11 cellular contexts compared by ENCODE assay signal in the genomic region with DNA sequence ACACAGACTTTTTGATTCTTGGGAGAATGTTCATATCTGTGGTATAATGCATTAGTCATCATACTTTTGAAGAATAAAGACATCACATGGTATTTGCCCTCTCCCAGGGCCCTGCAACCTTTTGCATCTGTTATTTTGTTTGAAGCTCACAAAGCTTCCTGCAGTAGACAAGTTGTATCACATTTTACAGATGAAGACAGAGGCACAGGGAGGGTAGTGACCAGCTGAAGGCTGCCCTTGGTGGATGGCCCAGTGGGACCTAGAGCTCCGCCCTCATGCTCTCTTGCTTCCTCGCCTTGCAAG.
DNase-seq lines count a peak whose midpoint lies in the region; ATAC-seq and TF ChIP-seq lines count a peak whose summit lies in the region.
"Had no signal": no experiment of that assay in that cellular context is flagged by ENCODE, and none has a peak within 500 bp of the region (broad histone marks: within the 10 kb centered on the region; RNA-seq: fewer than 3 reads in every experiment).

No MANE protein-coding gene starts in this region.

- H3K23ac ChIP-seq in IMR-90 (ENCODE audit: low read depth, low read length) = peak overlapping the region; percentile 92; the same call in 1 of the 2 replicates
- no peak overlapping the region for H3K23ac ChIP-seq in neuronal stem cell (ENCODE audit: low read depth, low read length, poor library complexity)

- 83% methylated on average over 2 of the region's 2 CpGs; no CpG with 5 or more reads in 1 of the 2 experiments for WGBS in IMR-90 (ENCODE audit: extremely low coverage in 2 of 2, insufficient read length in 1 of 2), 2 experiments
- WGBS in neuronal stem cell (ENCODE audit: extremely low coverage in 2 of 2, insufficient read length in 2 of 2, insufficient replicate concordance in 1 of 2), 2 donors = no CpG with 5 or more reads among the region's 2 CpGs

- no peaks in the 10 kb centered on the region for H3K9me3 ChIP-seq in BLaER1 treated with 17β-estradiol and CSF1 and Interleukin-3, amounts not matched to agents 10 nM and 100 nM (replicated peaks in 1 of 11)
- H3K9me3 ChIP-seq in IMR-90 (ENCODE audit: control insufficient read depth, insufficient read depth, low read length) = no peaks in the 10 kb centered on the region
- no peaks in the 10 kb centered on the region for H3K9me3 ChIP-seq in neuronal stem cell (replicated peaks in 1 of 2; ENCODE audit: control insufficient read depth in 2 of 2, insufficient read depth in 1 of 2, low read depth in 1 of 2, low read length in 2 of 2)

- peak; percentile 94 for DNase-seq in IMR-90
- DNase-seq in amniotic epithelial cell (ENCODE audit: low read depth) = peak; percentile 89
- DNase-seq in lung microvascular endothelial cell (ENCODE audit: low read depth in 2 of 2) = peak; percentile 31 to 83
- no peak for DNase-seq in neuronal stem cell (ENCODE audit: low spot score)
- DNase-seq: NCI-H510A treated with DMSO at 0.1 percent for 48 hours had no signal

- peaks cover 0 to 31% (median 0%) of the 10 kb centered on the region in 11 experiments; a peak in 1 of 22 replicates for H4K20me1 ChIP-seq in BLaER1 treated with 17β-estradiol and CSF1 and Interleukin-3, amounts not matched to agents 10 nM and 100 nM
- H4K20me1 ChIP-seq in IMR-90 (ENCODE audit: insufficient read depth, low read length) = peaks cover 14% of the 10 kb centered on the region

- H2BK5ac ChIP-seq in IMR-90 (ENCODE audit: low read depth, low read length, poor library complexity, severe bottlenecking) (peak overlapping the region; percentile 25), neuronal stem cell (ENCODE audit: low read length) (no peak overlapping the region)

- peak overlapping the region; percentile 77 for H2AK9ac ChIP-seq in IMR-90 (replicated peaks; ENCODE audit: low read depth, low read length, poor library complexity)

- H3K9me1 ChIP-seq in IMR-90 (ENCODE audit: insufficient read depth, low read length) = peaks cover 37% of the 10 kb centered on the region

- H3K56ac ChIP-seq in IMR-90 (ENCODE audit: extremely low read depth, insufficient read depth, low read length) = peak overlapping the region; percentile 39; the same call in 1 of the 2 replicates

- in situ Hi-C loops in IMR-90 (cut with MboI; ENCODE audit: low sequenced_read_pairs) = no loop called here

- intact Hi-C loops in IMR-90 (cut with micrococcal nuclease) = loop anchor here (5.0 kb wide), 1 partner anchor 65 kb away; the partner anchor contains the start of gene UBASH3B

- no peak for TF ChIP-seq RAD21 in IMR-90 (IDR thresholded peaks at IDR 0.05; ENCODE audit: low read length)

- dilution Hi-C loops in IMR-90 (cut with HindIII; ENCODE audit: low sequenced_read_pairs, unreplicated experiment) = no loop called here

- H3K36me3 ChIP-seq in BLaER1 treated with 17β-estradiol and CSF1 and Interleukin-3, amounts not matched to agents 10 nM and 100 nM = peaks cover 0 to 32% (median 0%) of the 10 kb centered on the region in 11 experiments; a peak in 6 of 22 replicates
- H3K36me3 ChIP-seq in IMR-90 (ENCODE audit: control insufficient read depth, insufficient read depth, low read length) = no peaks in the 10 kb centered on the region
- no peaks in the 10 kb centered on the region for H3K36me3 ChIP-seq in neuronal stem cell (replicated peaks in 1 of 2; ENCODE audit: control insufficient read depth in 2 of 2, insufficient read depth in 2 of 2, low read length in 2 of 2)

- H3K4me2 ChIP-seq in BLaER1 treated with 17β-estradiol and CSF1 and Interleukin-3, amounts not matched to agents 10 nM and 100 nM = peak overlapping the region; percentile 79 to 94 (median 91)
- H3K4me2 ChIP-seq in IMR-90 (ENCODE audit: low read depth, low read length) (peak overlapping the region; percentile 59), neuronal stem cell (ENCODE audit: insufficient read depth, low read length, poor library complexity, severe bottlenecking) (no peak overlapping the region)
- H3K4me2 ChIP-seq: hepatocyte had no signal

- H2AK5ac ChIP-seq in IMR-90 (ENCODE audit: low read depth, low read length) (peak overlapping the region; percentile 80), neuronal stem cell (ENCODE audit: low read depth, low read length) (no peak overlapping the region)

- H2AFZ ChIP-seq in IMR-90 (replicated peaks; ENCODE audit: low read length, poor library complexity) (no peak overlapping the region), neuronal stem cell (ENCODE audit: low read length) (no peak overlapping the region)
- H2AFZ ChIP-seq: hepatocyte had no signal

- H3K4me3 ChIP-seq in BLaER1 treated with 17β-estradiol and CSF1 and Interleukin-3, amounts not matched to agents 10 nM and 100 nM = peak overlapping the region in 7 of 10 experiments; percentile 49 to 57 (median 51); a peak in 14 of 20 replicates
- H3K4me3 ChIP-seq in IMR-90 (ENCODE audit: insufficient read depth, low read depth, low read length) = no peak overlapping the region
- H3K4me3 ChIP-seq in neuronal stem cell (ENCODE audit: low read length in 2 of 2) = no peak overlapping the region
- H3K4me3 ChIP-seq: hepatocyte had no signal

- CTCF ChIA-PET in IMR-90 (lab: Yijun Ruan, JAX) = interaction anchor here (1.2 to 2.0 kb wide), 2 partner anchors 10 to 12 kb away, joined by 6 to 7 read pairs; no protein-coding TSS in a partner anchor

- H3K18ac ChIP-seq in IMR-90 (ENCODE audit: low read depth, low read length) (peak overlapping the region; percentile 26; the same call in 1 of the 2 replicates), neuronal stem cell (ENCODE audit: low read length) (no peak overlapping the region)

- peak overlapping the region; percentile 31 to 86 (median 81); a peak in 20 of 22 replicates for H3K9ac ChIP-seq in BLaER1 treated with 17β-estradiol and CSF1 and Interleukin-3, amounts not matched to agents 10 nM and 100 nM
- no peak overlapping the region for H3K9ac ChIP-seq in IMR-90 (ENCODE audit: low read depth, low read length)
- no peak overlapping the region for H3K9ac ChIP-seq in neuronal stem cell (ENCODE audit: low read depth, low read length, poor library complexity)

- H3K27ac ChIP-seq in BLaER1 treated with 17β-estradiol and CSF1 and Interleukin-3, amounts not matched to agents 10 nM and 100 nM = peak overlapping the region; percentile 57 to 99 (median 97); a peak in 21 of 22 replicates
- peak overlapping the region; percentile 42 for H3K27ac ChIP-seq in IMR-90 (ENCODE audit: insufficient read depth, low read length)
- no peak overlapping the region for H3K27ac ChIP-seq in neuronal stem cell (replicated peaks; ENCODE audit: low read length)
- H3K27ac ChIP-seq: hepatocyte had no signal

- H4K8ac ChIP-seq in IMR-90 (ENCODE audit: low read depth in 2 of 2, low read length in 2 of 2) = peak overlapping the region in 1 of 2 experiments; percentile 16; a peak in 1 of 4 replicates
- no peak overlapping the region for H4K8ac ChIP-seq in neuronal stem cell (ENCODE audit: low read depth, low read length)

- H3K79me1 ChIP-seq in IMR-90 (ENCODE audit: low read depth in 1 of 2, low read length in 2 of 2) = peaks cover 20 to 83% of the 10 kb centered on the region in 2 experiments
- H3K79me1 ChIP-seq in neuronal stem cell (ENCODE audit: low read depth, low read length) = no peaks in the 10 kb centered on the region

- ATAC-seq in IMR-90 (ENCODE audit: low read depth) (peak; percentile 71), HG03039 (IDR thresholded peaks at IDR 0.05; ENCODE audit: unreplicated experiment) (no peak), GM21737 (IDR thresholded peaks at IDR 0.05; ENCODE audit: unreplicated experiment) (no peak), HG02973 (IDR thresholded peaks at IDR 0.05; ENCODE audit: unreplicated experiment) (no peak)
- ATAC-seq: natural killer cell treated with Interleukin-12 subunit alpha and Interleukin-12 subunit beta and Interleukin-15 and Interleukin-18, amount 100 ng/mL, for 72 hours had no signal

- H3K14ac ChIP-seq in IMR-90 (replicated peaks; ENCODE audit: low read depth, low read length) (peak overlapping the region; percentile 39), neuronal stem cell (ENCODE audit: low read length) (no peak overlapping the region)

- H2BK15ac ChIP-seq in IMR-90 (ENCODE audit: low read depth, low read length) (0 out of 3 replicates have a peak overlapping the region, but pooled peaks have one; percentile 53), neuronal stem cell (ENCODE audit: low read length) (no peak overlapping the region)

- peaks cover 98 to 100% (median 99%) of the 10 kb centered on the region in 10 experiments for H3K4me1 ChIP-seq in BLaER1 treated with 17β-estradiol and CSF1 and Interleukin-3, amounts not matched to agents 10 nM and 100 nM
- H3K4me1 ChIP-seq in IMR-90 (ENCODE audit: control insufficient read depth, insufficient read depth, low read length) (peaks cover 31% of the 10 kb centered on the region), neuronal stem cell (ENCODE audit: control insufficient read depth in 2 of 2, insufficient read depth in 1 of 2, low read depth in 1 of 2, low read length in 2 of 2) (peaks cover 20 to 25% of the 10 kb centered on the region in 2 donors)

- no peak overlapping the region for H2BK12ac ChIP-seq in neuronal stem cell (ENCODE audit: low read length)

- 0 out of 2 replicates have a peak overlapping the region, but pooled peaks have one; percentile 22 for H4K5ac ChIP-seq in IMR-90 (ENCODE audit: low read depth, low read length)

- POLR2A ChIA-PET in IMR-90 (lab: Charles Lee; ENCODE audit: unreplicated experiment) = no interaction called here

- H2BK20ac ChIP-seq in IMR-90 (ENCODE audit: low read depth, low read length) = peak overlapping the region; percentile 86

- H3K27me3 ChIP-seq in BLaER1 treated with 17β-estradiol and CSF1 and Interleukin-3, amounts not matched to agents 10 nM and 100 nM = no peaks in the 10 kb centered on the region
- no peaks in the 10 kb centered on the region for H3K27me3 ChIP-seq in IMR-90 (ENCODE audit: control insufficient read depth, insufficient read depth, low read length)
- H3K27me3 ChIP-seq in neuronal stem cell (ENCODE audit: control insufficient read depth in 3 of 3, insufficient read depth in 3 of 3, low read depth in 1 of 3, low read length in 3 of 3) = no peaks in the 10 kb centered on the region
- H3K27me3 ChIP-seq: hepatocyte had no signal

- TF ChIP-seq CTCF in IMR-90 (conservative IDR thresholded peaks at IDR 0.05; ENCODE audit: low read depth, low read length) = no peak

- H3K4ac ChIP-seq in IMR-90 (ENCODE audit: low read depth, low read length) = peak overlapping the region; percentile 51
- no peak overlapping the region for H3K4ac ChIP-seq in neuronal stem cell (ENCODE audit: low read length)

- TF ChIP-seq POLR2A in IMR-90 (IDR thresholded peaks at IDR 0.05; ENCODE audit: low read depth, low read length) = no peak

- H2BK120ac ChIP-seq in IMR-90 (ENCODE audit: low read depth, low read length) = peak overlapping the region; percentile 74
- no peak overlapping the region for H2BK120ac ChIP-seq in neuronal stem cell (ENCODE audit: low read depth, low read length)

- H4K91ac ChIP-seq in IMR-90 (ENCODE audit: insufficient read depth, low read depth, low read length) = peak overlapping the region; percentile 27
- H4K91ac ChIP-seq in neuronal stem cell (ENCODE audit: low read depth, low read length, poor library complexity) = no peak overlapping the region

- no TSS peak for BruUV-seq in IMR-90 (replicated peaks; lab: Mats Ljungman, UMichigan)

TF ChIP-seq in IMR-90, 13 proteins besides CTCF, POLR2A, EP300 and RAD21 (continues in another document):
- TF ChIP-seq FOS (IDR thresholded peaks at IDR 0.05; ENCODE audit: low read depth, low read length) = peak; percentile 69

Comparison
In these comparisons a context has a peak if more than half of its experiments do, and no peak if none do; other contexts are left out.
1. H3K4me3 ChIP-seq: peak in BLaER1 treated with 17β-estradiol and CSF1 and Interleukin-3, amounts not matched to agents 10 nM and 100 nM (7 of 10); none in IMR-90 (single experiment) and neuronal stem cell (0 of 2).
2. H3K9ac ChIP-seq: peak in BLaER1 treated with 17β-estradiol and CSF1 and Interleukin-3, amounts not matched to agents 10 nM and 100 nM (11 of 11); none in IMR-90 (single experiment) and neuronal stem cell (single experiment).